Comparison of ENCODE assay signal across 9 cellular contexts in genomic region chr6:154243793-154244768, GRCh38.
DNase-seq lines count a peak whose midpoint lies in the region; ATAC-seq and TF ChIP-seq lines count a peak whose summit lies in the region.
"Had no signal": no experiment of that assay in that cellular context is flagged by ENCODE, and none has a peak within 500 bp of the region (broad histone marks: within the 10 kb centered on the region; RNA-seq: fewer than 3 reads in every experiment).

No MANE protein-coding gene starts in this region.

- H3K4me3 Mint-ChIP-seq in CD8-positive, alpha-beta memory T cell, result peak overlapping the region; percentile 91 to 99 (median 95)
- peak overlapping the region; percentile 66 for H3K4me3 Mint-ChIP-seq in activated T-helper 1 cell treated with anti-CD3 and anti-CD28 coated beads, Interleukin-12 subunit alpha, Interleukin-12 subunit beta, Interleukin-2, Interleukin-4 antibody, amounts not matched to agents 30 ng/mL and 10 ng/mL and 1 ng/mL, durations not matched to agents 14 hours and 24 hours and 36 hours
- no peak overlapping the region for H3K4me3 Mint-ChIP-seq in endodermal cell

- peaks cover 72 to 88% (median 79%) of the 10 kb centered on the region in 3 donors for H3K4me1 Mint-ChIP-seq in CD8-positive, alpha-beta memory T cell
- H3K4me1 Mint-ChIP-seq in activated T-helper 1 cell treated with anti-CD3 and anti-CD28 coated beads, Interleukin-12 subunit alpha, Interleukin-12 subunit beta, Interleukin-2, Interleukin-4 antibody, amounts not matched to agents 30 ng/mL and 10 ng/mL and 1 ng/mL, durations not matched to agents 14 hours and 24 hours and 36 hours (ENCODE audit: low read depth), result peaks cover 86% of the 10 kb centered on the region
- peaks cover 57% of the 10 kb centered on the region for H3K4me1 Mint-ChIP-seq in endodermal cell

- no peaks in the 10 kb centered on the region for H3K9me3 Mint-ChIP-seq in CD8-positive, alpha-beta memory T cell
- peaks cover 8% of the 10 kb centered on the region for H3K9me3 Mint-ChIP-seq in activated T-helper 1 cell treated with anti-CD3 and anti-CD28 coated beads, Interleukin-12 subunit alpha, Interleukin-12 subunit beta, Interleukin-2, Interleukin-4 antibody, amounts not matched to agents 30 ng/mL and 10 ng/mL and 1 ng/mL, durations not matched to agents 14 hours and 24 hours and 36 hours
- H3K9me3 Mint-ChIP-seq in endodermal cell, result no peaks in the 10 kb centered on the region

- DNase-seq in A673 (ENCODE audit: low spot score), result peak; percentile 47
- DNase-seq in CD8-positive, alpha-beta memory T cell, result no peak
- no peak for DNase-seq in activated T-helper 1 cell treated with anti-CD3 and anti-CD28 coated beads, Interleukin-12 subunit alpha, Interleukin-12 subunit beta, Interleukin-2, Interleukin-4 antibody, amounts not matched to agents 30 ng/mL and 10 ng/mL and 1 ng/mL, durations not matched to agents 14 hours and 24 hours and 36 hours (ENCODE audit: low spot score)
- DNase-seq in kidney epithelial cell (ENCODE audit: low read depth), result peak; percentile 5
- no peak for DNase-seq in endodermal cell
- DNase-seq: Kasumi-1, NCI-H2227 treated with DMSO at 0.1 percent for 48 hours had no signal

- peak overlapping the region; percentile 93 to 98 (median 95) for H3K27ac Mint-ChIP-seq in CD8-positive, alpha-beta memory T cell
- H3K27ac Mint-ChIP-seq in activated T-helper 1 cell treated with anti-CD3 and anti-CD28 coated beads, Interleukin-12 subunit alpha, Interleukin-12 subunit beta, Interleukin-2, Interleukin-4 antibody, amounts not matched to agents 30 ng/mL and 10 ng/mL and 1 ng/mL, durations not matched to agents 14 hours and 24 hours and 36 hours, result peak overlapping the region; percentile 61
- H3K27ac Mint-ChIP-seq in endodermal cell, result no peak overlapping the region

- 83 to 90% methylated on average over 2 to 5 of the region's 6 CpGs for WGBS in endodermal cell (ENCODE audit: insufficient coverage in 1 of 2, insufficient read length in 1 of 2), 2 experiments

- no peaks in the 10 kb centered on the region for H3K36me3 ChIP-seq in A673 (ENCODE audit: insufficient read depth, low read length, poor library complexity, severe bottlenecking)
- no peaks in the 10 kb centered on the region for H3K36me3 ChIP-seq in CD8-positive, alpha-beta memory T cell (ENCODE audit: insufficient read depth, low read length)
- H3K36me3 ChIP-seq in kidney epithelial cell (ENCODE audit: control insufficient read depth, insufficient read depth, low read length), result no peaks in the 10 kb centered on the region
- no peaks in the 10 kb centered on the region for H3K36me3 ChIP-seq in endodermal cell (ENCODE audit: control insufficient read depth, insufficient read depth, low read length)

- H3K9me3 ChIP-seq in A673 (ENCODE audit: low read depth, low read length, poor library complexity, severe bottlenecking) (no peaks in the 10 kb centered on the region), endodermal cell (ENCODE audit: control insufficient read depth, low read length) (no peaks in the 10 kb centered on the region)
- no peaks in the 10 kb centered on the region for H3K9me3 ChIP-seq in CD8-positive, alpha-beta memory T cell (ENCODE audit: low read length)

- H3K4me3 ChIP-seq in A673 (ENCODE audit: low read depth, low read length, poor library complexity, severe bottlenecking) (no peak overlapping the region), kidney epithelial cell (ENCODE audit: low read depth, low read length) (no peak overlapping the region), endodermal cell (ENCODE audit: low read length) (no peak overlapping the region)
- peak overlapping the region; percentile 87 for H3K4me3 ChIP-seq in CD8-positive, alpha-beta memory T cell (ENCODE audit: low read length)

- peaks cover 40% of the 10 kb centered on the region for H3K4me1 ChIP-seq in A673 (ENCODE audit: insufficient read depth, low read length, poor library complexity, severe bottlenecking)
- H3K4me1 ChIP-seq in CD8-positive, alpha-beta memory T cell (ENCODE audit: insufficient read depth, low read length), result peaks cover 70% of the 10 kb centered on the region
- peaks cover 12% of the 10 kb centered on the region for H3K4me1 ChIP-seq in endodermal cell (ENCODE audit: control insufficient read depth, insufficient read depth, low read length)

- CTCF ChIA-PET in A673 (lab: Charles Lee), result no interaction called here
- CTCF ChIA-PET in CD8-positive, alpha-beta memory T cell (lab: Charles Lee), result interaction anchor here (1.7 to 5.2 kb wide), 3 partner anchors 11 to 32 kb away, joined by 4 to 18 read pairs (median 14); no protein-coding TSS in a partner anchor

- H3K27ac ChIP-seq in A673 (ENCODE audit: low read depth, low read length, poor library complexity, severe bottlenecking), result no peak overlapping the region
- peak overlapping the region; percentile 35 for H3K27ac ChIP-seq in CD8-positive, alpha-beta memory T cell (ENCODE audit: low read depth, low read length)
- no peak overlapping the region for H3K27ac ChIP-seq in endodermal cell (ENCODE audit: low read depth, low read length)

- BruUV-seq in A673 (replicated peaks; lab: Mats Ljungman, UMichigan), result no TSS peak

- ATAC-seq in HG03521 (IDR thresholded peaks at IDR 0.05; ENCODE audit: unreplicated experiment) (no peak), HG03520 (IDR thresholded peaks at IDR 0.05; ENCODE audit: unreplicated experiment) (no peak)

- H3K9ac ChIP-seq in endodermal cell (ENCODE audit: extremely low read depth, low read length, poor library complexity, severe bottlenecking), result no peak overlapping the region

- H3K27me3 Mint-ChIP-seq in CD8-positive, alpha-beta memory T cell, result no peaks in the 10 kb centered on the region
- no peaks in the 10 kb centered on the region for H3K27me3 Mint-ChIP-seq in activated T-helper 1 cell treated with anti-CD3 and anti-CD28 coated beads, Interleukin-12 subunit alpha, Interleukin-12 subunit beta, Interleukin-2, Interleukin-4 antibody, amounts not matched to agents 30 ng/mL and 10 ng/mL and 1 ng/mL, durations not matched to agents 14 hours and 24 hours and 36 hours (ENCODE audit: insufficient read depth)
- no peaks in the 10 kb centered on the region for H3K27me3 Mint-ChIP-seq in endodermal cell (ENCODE audit: insufficient read depth)

- H3K27me3 ChIP-seq in A673 (replicated peaks; ENCODE audit: insufficient read depth, low read depth, low read length, poor library complexity) (no peaks in the 10 kb centered on the region), kidney epithelial cell (ENCODE audit: control insufficient read depth, insufficient read depth, low read length) (no peaks in the 10 kb centered on the region), endodermal cell (ENCODE audit: control insufficient read depth, insufficient read depth, low read length, poor library complexity, severe bottlenecking) (no peaks in the 10 kb centered on the region)
- no peaks in the 10 kb centered on the region for H3K27me3 ChIP-seq in CD8-positive, alpha-beta memory T cell (ENCODE audit: insufficient read depth, low read length, poor library complexity, severe bottlenecking)

- H3K36me3 Mint-ChIP-seq in CD8-positive, alpha-beta memory T cell, result peaks cover 17 to 58% (median 26%) of the 10 kb centered on the region in 3 donors
- peaks cover 13% of the 10 kb centered on the region for H3K36me3 Mint-ChIP-seq in activated T-helper 1 cell treated with anti-CD3 and anti-CD28 coated beads, Interleukin-12 subunit alpha, Interleukin-12 subunit beta, Interleukin-2, Interleukin-4 antibody, amounts not matched to agents 30 ng/mL and 10 ng/mL and 1 ng/mL, durations not matched to agents 14 hours and 24 hours and 36 hours (ENCODE audit: low read depth)
- H3K36me3 Mint-ChIP-seq in endodermal cell (ENCODE audit: low read depth), result no peaks in the 10 kb centered on the region

- intact Hi-C loops in A673 (cut with micrococcal nuclease; ENCODE audit: unreplicated experiment), result no loop called here
- intact Hi-C loops in activated T-helper 1 cell treated with anti-CD3 and anti-CD28 coated beads, Interleukin-12 subunit alpha, Interleukin-12 subunit beta, Interleukin-2, Interleukin-4 antibody, amounts not matched to agents 30 ng/mL and 10 ng/mL and 1 ng/mL, durations not matched to agents 14 hours and 24 hours and 36 hours (cut with micrococcal nuclease), result loop anchor here (10.0 kb wide), 3 partner anchors 491 to 1071 kb away; partner anchors contain the start of genes SCAF8 and TFB1M

- TF ChIP-seq CTCF in A673 (conservative IDR thresholded peaks at IDR 0.05; ENCODE audit: low read depth, low read length) (no peak), kidney epithelial cell (IDR thresholded peaks at IDR 0.05; ENCODE audit: insufficient read depth, low read length, poor library complexity, severe bottlenecking) (no peak), endodermal cell (conservative IDR thresholded peaks at IDR 0.05) (no peak)

- POLR2A ChIA-PET in A673 (lab: Charles Lee; ENCODE audit: low non-redundant PET), result no interaction called here
- POLR2A ChIA-PET in CD8-positive, alpha-beta memory T cell (lab: Charles Lee), result interaction anchor here (0.7 to 1.7 kb wide), 3 partner anchors 9 to 17 kb away, joined by 3 to 8 read pairs (median 4); no protein-coding TSS in a partner anchor

Comparison
In these comparisons a context has a peak if more than half of its experiments do, and no peak if none do; other contexts are left out.
1. DNase-seq: peak in A673 (single experiment) and kidney epithelial cell (single experiment); none in CD8-positive, alpha-beta memory T cell (0 of 5), activated T-helper 1 cell treated with anti-CD3 and anti-CD28 coated beads, Interleukin-12 subunit alpha, Interleukin-12 subunit beta, Interleukin-2, Interleukin-4 antibody, amounts not matched to agents 30 ng/mL and 10 ng/mL and 1 ng/mL, durations not matched to agents 14 hours and 24 hours and 36 hours (single experiment) and endodermal cell (single experiment).